In the genomic region with DNA sequence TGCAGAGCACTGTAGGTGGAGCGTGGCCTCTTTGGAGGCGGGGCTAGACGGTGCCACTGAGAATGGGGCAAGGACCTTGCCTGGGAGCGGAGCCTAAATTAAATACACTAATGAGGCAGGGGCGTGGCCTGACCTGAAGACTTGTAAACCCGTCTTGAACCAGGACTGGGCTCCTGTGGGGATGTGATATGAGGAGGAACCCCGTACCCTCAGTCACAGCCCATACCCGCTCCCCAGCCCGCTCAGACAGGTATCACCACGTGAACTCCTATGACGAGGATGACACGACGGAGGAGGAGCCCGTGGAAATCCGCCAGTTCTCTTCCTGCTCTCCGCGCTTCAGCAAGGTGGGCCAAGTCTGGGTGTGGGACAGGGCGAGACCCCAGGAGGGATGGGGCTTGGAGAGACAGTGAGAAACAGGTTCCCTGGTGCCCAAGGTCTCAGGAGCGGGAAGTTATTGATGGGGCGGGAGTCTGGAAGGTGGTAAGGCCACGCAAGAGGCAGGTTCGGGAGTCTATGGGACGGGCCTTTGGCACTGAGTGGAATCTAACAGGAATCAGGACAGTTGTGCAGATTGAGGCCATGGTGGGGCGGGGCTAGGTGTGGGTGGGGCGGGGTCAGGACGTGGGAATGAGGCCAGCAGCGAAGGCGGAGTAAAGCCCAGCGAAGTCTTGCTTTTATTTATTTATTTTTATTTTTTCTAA, we compare ENCODE assay signal across 11 cellular contexts. TPM values are rescaled to one million over a fixed set of nuclear protein-coding genes. Genes with fewer than 3 reads are reported as not detected.
DNase-seq lines count a peak whose midpoint lies in the region; ATAC-seq, FAIRE-seq and TF ChIP-seq lines count a peak whose summit lies in the region.
"Had no signal": no experiment of that assay in that cellular context is flagged by ENCODE, and none has a peak within 500 bp of the region (broad histone marks: within the 10 kb centered on the region; RNA-seq: fewer than 3 reads in every experiment).

No MANE protein-coding gene starts in this region.

- peak overlapping the region in 3 of 4 experiments; percentile 34 to 65 (median 53); a peak in 3 of 8 replicates for H3K4me3 ChIP-seq in H1 (ENCODE audit: extremely low read depth in 1 of 4, insufficient read depth in 2 of 4, low read depth in 3 of 4, low read length in 4 of 4)
- H3K4me3 ChIP-seq in neuronal stem cell (ENCODE audit: low read length in 2 of 2): no peak overlapping the region

- H3K9me3 ChIP-seq in ES-I3 (ENCODE audit: control insufficient read depth, insufficient read depth, low read length) (no peaks in the 10 kb centered on the region), H1 (ENCODE audit: insufficient read depth in 2 of 2, low read depth in 1 of 2, low read length in 1 of 2) (no peaks in the 10 kb centered on the region), neuronal stem cell (replicated peaks in 1 of 2; ENCODE audit: control insufficient read depth in 2 of 2, insufficient read depth in 1 of 2, low read depth in 1 of 2, low read length in 2 of 2) (peaks cover 0 to 2% of the 10 kb centered on the region in 2 donors)

- no peaks in the 10 kb centered on the region for H4K20me1 ChIP-seq in H1 (replicated peaks in 1 of 2; ENCODE audit: control insufficient read depth in 1 of 2, insufficient read depth in 2 of 2, low read length in 2 of 2)

- ATAC-seq in HG02678 (IDR thresholded peaks at IDR 0.05; ENCODE audit: unreplicated experiment) (no peak), HG03571 (IDR thresholded peaks at IDR 0.05; ENCODE audit: unreplicated experiment) (no peak)

- WGBS in H1 (ENCODE audit: extremely low coverage in 1 of 2, insufficient coverage in 1 of 2, insufficient read length in 1 of 2, insufficient replicate concordance in 2 of 2, low coverage in 1 of 2, low lambda C conversion rate in 2 of 2, missing lambda C conversion rate in 1 of 2), 2 experiments: 85% methylated on average over 29 of the region's 29 CpGs; no CpG with 5 or more reads in 1 of the 2 experiments
- WGBS in neuronal stem cell (ENCODE audit: extremely low coverage in 2 of 2, insufficient read length in 2 of 2, insufficient replicate concordance in 1 of 2), 2 donors: no CpG with 5 or more reads among the region's 29 CpGs

- peak overlapping the region; percentile 71 for H3K18ac ChIP-seq in H1 (ENCODE audit: extremely low read depth, low read length)
- H3K18ac ChIP-seq in neuronal stem cell (ENCODE audit: low read length): peak overlapping the region; percentile 57

- no peak for TF ChIP-seq RAD21 in H1 (IDR thresholded peaks at IDR 0.05 in 1 of 2, conservative IDR thresholded peaks at IDR 0.05 in 1 of 2; ENCODE audit: low read depth in 2 of 2, low read length in 2 of 2)

- H3K4me2 ChIP-seq in H1 (ENCODE audit: insufficient read depth in 1 of 2, low read depth in 2 of 2, low read length in 2 of 2): peak overlapping the region; percentile 65 to 74; a peak in 3 of 4 replicates
- H3K4me2 ChIP-seq in neuronal stem cell (ENCODE audit: insufficient read depth, low read length, poor library complexity, severe bottlenecking): peak overlapping the region; percentile 93

- DNase-seq in NCI-H2196 treated with DMSO at 0.1 percent for 48 hours (lab: John Stamatoyannopoulos, UW; ENCODE audit: unreplicated experiment): peak; percentile 44
- DNase-seq in H1 (ENCODE audit: low read depth in 1 of 2, low spot score in 2 of 2): peak in 1 of 2 experiments; percentile 54
- no peak for DNase-seq in neuronal stem cell (ENCODE audit: low spot score)
- no peak for DNase-seq in putamen (ENCODE audit: low spot score)
- DNase-seq: NK-92 treated with Interleukin-12 subunit alpha and Interleukin-12 subunit beta, amount 100 ng/mL, for 24 hours had no signal

- H3K23ac ChIP-seq in H1 (ENCODE audit: insufficient read length) (no peak overlapping the region), neuronal stem cell (ENCODE audit: low read depth, low read length, poor library complexity) (peak overlapping the region; percentile 34)

- no peak for TF ChIP-seq CTCF in H1 (IDR thresholded peaks at IDR 0.05; ENCODE audit: control extremely low read depth in 1 of 3, insufficient read depth in 1 of 3, low read depth in 1 of 3, low read length in 3 of 3)

- H2BK120ac ChIP-seq in H1 (replicated peaks; ENCODE audit: low read depth, low read length) (no peak overlapping the region), neuronal stem cell (ENCODE audit: low read depth, low read length) (no peak overlapping the region)

- FAIRE-seq in H1 (lab: Jason Lieb, UNC): no peak
- FAIRE-seq: colon had no signal

- no peaks in the 10 kb centered on the region for H3K79me2 ChIP-seq in H1 (ENCODE audit: control insufficient read depth in 1 of 2, insufficient read depth in 2 of 2, low read length in 2 of 2)

- H2BK15ac ChIP-seq in H1 (ENCODE audit: low read length) (0 out of 2 replicates have a peak overlapping the region, but pooled peaks have one; percentile 46), neuronal stem cell (ENCODE audit: low read length) (peak overlapping the region; percentile 69)

- no peak overlapping the region; the same call in 1 of the 2 replicates for H2BK12ac ChIP-seq in H1 (ENCODE audit: low read depth, low read length)
- H2BK12ac ChIP-seq in neuronal stem cell (ENCODE audit: low read length): peak overlapping the region; percentile 76

- no peak overlapping the region for H3K56ac ChIP-seq in H1 (replicated peaks; ENCODE audit: insufficient read length, low read depth, low read length)

- no peak overlapping the region for H2AFZ ChIP-seq in H1 (ENCODE audit: low read length)
- H2AFZ ChIP-seq in neuronal stem cell (ENCODE audit: low read length): no peak overlapping the region

- no peak for TF ChIP-seq POLR2A in H1 (IDR thresholded peaks at IDR 0.05; ENCODE audit: control extremely low read depth in 1 of 2, low read depth in 2 of 2, low read length in 2 of 2)

- H3K79me1 ChIP-seq in H1 (ENCODE audit: low read depth, low read length) (no peaks in the 10 kb centered on the region), neuronal stem cell (ENCODE audit: low read depth, low read length) (peaks cover 4% of the 10 kb centered on the region)

- POLR2A ChIA-PET in H1 (lab: Charles Lee; ENCODE audit: partially characterized antibody): interaction anchor here (1.2 to 2.6 kb wide), 5 partner anchors 16 to 71 kb away, joined by 3 to 7 read pairs (median 3); a partner anchor contains a TSS

- H3K36me3 ChIP-seq in ES-I3 (ENCODE audit: insufficient read depth, low read length) (no peaks in the 10 kb centered on the region), H1 (ENCODE audit: control insufficient read depth in 2 of 4, insufficient read depth in 4 of 4, low read length in 3 of 4) (peaks cover 0 to 4% (median 0%) of the 10 kb centered on the region in 4 experiments; a peak in 2 of 8 replicates), neuronal stem cell (replicated peaks in 1 of 2; ENCODE audit: control insufficient read depth in 2 of 2, insufficient read depth in 2 of 2, low read length in 2 of 2) (peaks cover 12 to 15% of the 10 kb centered on the region in 2 donors)

- H3K4ac ChIP-seq in H1 (replicated peaks; ENCODE audit: insufficient read length, low read depth, low read length) (no peak overlapping the region), neuronal stem cell (ENCODE audit: low read length) (no peak overlapping the region)

- TF ChIP-seq EP300 in H1 (IDR thresholded peaks at IDR 0.05; ENCODE audit: borderline replicate concordance in 1 of 2, low read depth in 2 of 2, low read length in 2 of 2): no peak

- H3K27me3 ChIP-seq in H1 (replicated peaks in 1 of 4; ENCODE audit: control insufficient read depth in 3 of 4, extremely low read depth in 1 of 4, insufficient read depth in 3 of 4, low read length in 3 of 4) (no peaks in the 10 kb centered on the region), neuronal stem cell (ENCODE audit: control insufficient read depth in 3 of 3, insufficient read depth in 3 of 3, low read depth in 1 of 3, low read length in 3 of 3) (no peaks in the 10 kb centered on the region)

- H2AK5ac ChIP-seq in H1 (ENCODE audit: low read depth, low read length) (no peak overlapping the region), neuronal stem cell (ENCODE audit: low read depth, low read length) (peak overlapping the region; percentile 68)

- H3K27ac ChIP-seq in H1 (ENCODE audit: low read depth, low read length) (no peak overlapping the region), neuronal stem cell (replicated peaks; ENCODE audit: low read length) (no peak overlapping the region)

- no peak overlapping the region; the same call in 1 of the 2 replicates for H4K8ac ChIP-seq in H1 (ENCODE audit: extremely low read depth, insufficient read depth, low read length)
- peak overlapping the region; percentile 52 for H4K8ac ChIP-seq in neuronal stem cell (ENCODE audit: low read depth, low read length)

- H3K14ac ChIP-seq in H1 (ENCODE audit: insufficient read length) (no peak overlapping the region), neuronal stem cell (ENCODE audit: low read length) (no peak overlapping the region)

- peak overlapping the region; percentile 73; the same call in 1 of the 2 replicates for H2BK5ac ChIP-seq in H1 (ENCODE audit: low read depth, low read length)
- H2BK5ac ChIP-seq in neuronal stem cell (ENCODE audit: low read length): no peak overlapping the region

- peaks cover 8% of the 10 kb centered on the region; the same call in 1 of the 2 replicates for H3K23me2 ChIP-seq in H1 (ENCODE audit: low read depth, low read length)

- no peak overlapping the region for H2BK20ac ChIP-seq in H1 (ENCODE audit: low read length)

- H4K5ac ChIP-seq in H1 (ENCODE audit: insufficient read length, low read depth, low read length): no peak overlapping the region

- peaks cover 7% of the 10 kb centered on the region; the same call in 1 of the 2 replicates for H3K4me1 ChIP-seq in ES-I3 (ENCODE audit: insufficient read depth, low read length)
- H3K4me1 ChIP-seq in H1 (replicated peaks in 1 of 4; ENCODE audit: control insufficient read depth in 3 of 4, insufficient read depth in 4 of 4, low read length in 3 of 4): peaks cover 3 to 17% (median 14%) of the 10 kb centered on the region in 4 experiments
- H3K4me1 ChIP-seq in neuronal stem cell (ENCODE audit: control insufficient read depth in 2 of 2, insufficient read depth in 1 of 2, low read depth in 1 of 2, low read length in 2 of 2): peaks cover 0 to 6% of the 10 kb centered on the region in 2 donors

- H3K9ac ChIP-seq in ES-I3 (ENCODE audit: low read depth, low read length) (peak overlapping the region; percentile 48; the same call in 1 of the 2 replicates), H1 (replicated peaks in 1 of 4; ENCODE audit: extremely low read depth in 1 of 4, low read depth in 3 of 4, low read length in 3 of 4) (no peak overlapping the region), neuronal stem cell (ENCODE audit: low read depth, low read length, poor library complexity) (no peak overlapping the region)

- H4K91ac ChIP-seq in H1 (replicated peaks; ENCODE audit: insufficient read length, low read length) (no peak overlapping the region), neuronal stem cell (ENCODE audit: low read depth, low read length, poor library complexity) (peak overlapping the region; percentile 56)

- CTCF ChIA-PET in H1 (lab: Charles Lee; ENCODE audit: partially characterized antibody): interaction anchor here (0.9 to 7.9 kb wide), 2 partner anchors 10 to 20 kb away, joined by 3 to 48 read pairs; no protein-coding TSS in a partner anchor

RNA-seq across cellular contexts. Expression of a gene that starts 14.7 kb away (rescaled TPM):
- 32.9 and 33.2 TPM in 2 replicates for total RNA-seq in H1 (2021; fragmentation: NEBNext Ultra II Directional; extraction: Animal tissue kit (Norgen Biotek cat#: 25700))
- polyA plus RNA-seq in H1 (2011; rRNA removed): 48.2 and 58.2 TPM in 2 replicates
- 48.0 TPM for polyA plus RNA-seq in H1 (2011; cell fraction: cytosol; rRNA removed)
- 26.9 TPM for polyA plus RNA-seq in H1 (2011; cell fraction: nucleus; rRNA removed)
- polyA plus RNA-seq in H1 (2012, experiment 1 of 2): 24.6 to 39.7 TPM (median 36.4 TPM) in 4 replicates
- polyA plus RNA-seq in H1 (2012, experiment 2 of 2): 32.5 TPM
- 44.6 TPM for polyA plus RNA-seq in H1 (2013, experiment 1 of 2)
- 52.7 TPM for polyA plus RNA-seq in H1 (2013, experiment 2 of 2)
- 33.8 and 41.2 TPM in 2 replicates for polyA minus RNA-seq in H1 (2011; rRNA and poly(A)+ RNA removed)
- 25.0 TPM for polyA minus RNA-seq in H1 (2011; cell fraction: cytosol; rRNA and poly(A)+ RNA removed)
- 11.8 TPM for polyA minus RNA-seq in H1 (2011; cell fraction: nucleus; rRNA and poly(A)+ RNA removed)
- 20.1 TPM for polyA plus RNA-seq in neuronal stem cell (2013, experiment 1 of 2)
- polyA plus RNA-seq in neuronal stem cell (2013, experiment 2 of 2): 20.1 TPM

RNA-seq across cellular contexts. Expression of a gene that starts 20.4 kb away (rescaled TPM):
- 0.59 and 0.84 TPM in 2 replicates for total RNA-seq in H1 (2021; fragmentation: NEBNext Ultra II Directional; extraction: Animal tissue kit (Norgen Biotek cat#: 25700))
- polyA plus RNA-seq in H1 (2011; rRNA removed): 0.91 and 1.0 TPM in 2 replicates
- polyA plus RNA-seq in H1 (2011; cell fraction: cytosol; rRNA removed): 0.92 TPM
- polyA plus RNA-seq in H1 (2011; cell fraction: nucleus; rRNA removed): 0.73 TPM
- polyA plus RNA-seq in H1 (2012, experiment 1 of 2): 0.54 to 0.79 TPM (median 0.58 TPM) in 4 replicates
- 0.50 TPM for polyA plus RNA-seq in H1 (2012, experiment 2 of 2)
- 0.55 TPM for polyA plus RNA-seq in H1 (2013, experiment 1 of 2)
- 0.40 TPM for polyA plus RNA-seq in H1 (2013, experiment 2 of 2)
- polyA minus RNA-seq in H1 (2011; rRNA and poly(A)+ RNA removed): 0.41 and 0.66 TPM in 2 replicates
- not detected for polyA minus RNA-seq in H1 (2011; cell fraction: cytosol; rRNA and poly(A)+ RNA removed)
- 1.2 TPM for polyA minus RNA-seq in H1 (2011; cell fraction: nucleus; rRNA and poly(A)+ RNA removed)
- polyA plus RNA-seq in neuronal stem cell (2013, experiment 1 of 2): 0.13 TPM
- 0.10 TPM for polyA plus RNA-seq in neuronal stem cell (2013, experiment 2 of 2)
- total RNA-seq: fibroblast of lung had no signal
- polyA plus RNA-seq: fibroblast of lung had no signal

RNA-seq across cellular contexts. Expression of a gene that starts 24.4 kb away (rescaled TPM):
- total RNA-seq in H1 (2021; fragmentation: NEBNext Ultra II Directional; extraction: Animal tissue kit (Norgen Biotek cat#: 25700)): 63.8 and 67.3 TPM in 2 replicates
- polyA plus RNA-seq in H1 (2011; rRNA removed): 89.4 and 134 TPM in 2 replicates
- 147 TPM for polyA plus RNA-seq in H1 (2011; cell fraction: cytosol; rRNA removed)
- 130 TPM for polyA plus RNA-seq in H1 (2011; cell fraction: nucleus; rRNA removed)
- 53.5 to 77.1 TPM (median 68.9 TPM) in 4 replicates for polyA plus RNA-seq in H1 (2012, experiment 1 of 2)
- 50.5 TPM for polyA plus RNA-seq in H1 (2012, experiment 2 of 2)
- polyA plus RNA-seq in H1 (2013, experiment 1 of 2): 32.2 TPM
- 27.2 TPM for polyA plus RNA-seq in H1 (2013, experiment 2 of 2)
- 43.7 and 43.8 TPM in 2 replicates for polyA minus RNA-seq in H1 (2011; rRNA and poly(A)+ RNA removed)
- polyA minus RNA-seq in H1 (2011; cell fraction: cytosol; rRNA and poly(A)+ RNA removed): 39.3 TPM
- 48.9 TPM for polyA minus RNA-seq in H1 (2011; cell fraction: nucleus; rRNA and poly(A)+ RNA removed)
- 15.1 TPM for polyA plus RNA-seq in neuronal stem cell (2013, experiment 1 of 2)
- 15.7 TPM for polyA plus RNA-seq in neuronal stem cell (2013, experiment 2 of 2)

RNA-seq across cellular contexts. Expression of a gene that starts 28.3 kb away (rescaled TPM):
- 25.2 and 28.3 TPM in 2 replicates for total RNA-seq in H1 (2021; fragmentation: NEBNext Ultra II Directional; extraction: Animal tissue kit (Norgen Biotek cat#: 25700))
- 15.6 and 27.5 TPM in 2 replicates for polyA plus RNA-seq in H1 (2011; rRNA removed)
- polyA plus RNA-seq in H1 (2011; cell fraction: cytosol; rRNA removed): 17.6 TPM
- polyA plus RNA-seq in H1 (2011; cell fraction: nucleus; rRNA removed): 85.6 TPM
- 21.7 to 26.3 TPM (median 23.3 TPM) in 4 replicates for polyA plus RNA-seq in H1 (2012, experiment 1 of 2)
- polyA plus RNA-seq in H1 (2012, experiment 2 of 2): 14.4 TPM
- polyA plus RNA-seq in H1 (2013, experiment 1 of 2): 12.8 TPM
- 11.6 TPM for polyA plus RNA-seq in H1 (2013, experiment 2 of 2)
- 13.8 and 28.0 TPM in 2 replicates for polyA minus RNA-seq in H1 (2011; rRNA and poly(A)+ RNA removed)
- 22.4 TPM for polyA minus RNA-seq in H1 (2011; cell fraction: cytosol; rRNA and poly(A)+ RNA removed)
- polyA minus RNA-seq in H1 (2011; cell fraction: nucleus; rRNA and poly(A)+ RNA removed): 23.5 TPM
- polyA plus RNA-seq in neuronal stem cell (2013, experiment 1 of 2): 11.7 TPM
- polyA plus RNA-seq in neuronal stem cell (2013, experiment 2 of 2): 10.6 TPM

RNA-seq across cellular contexts. Expression of a gene that starts 32.2 kb away (rescaled TPM):
- total RNA-seq in H1 (2021; fragmentation: NEBNext Ultra II Directional; extraction: Animal tissue kit (Norgen Biotek cat#: 25700)): 4.8 and 5.8 TPM in 2 replicates
- polyA plus RNA-seq in H1 (2011; rRNA removed): 4.0 and 4.4 TPM in 2 replicates
- 1.8 TPM for polyA plus RNA-seq in H1 (2011; cell fraction: cytosol; rRNA removed)
- polyA plus RNA-seq in H1 (2011; cell fraction: nucleus; rRNA removed): 2.5 TPM
- polyA plus RNA-seq in H1 (2012, experiment 1 of 2): 3.6 to 6.2 TPM (median 5.2 TPM) in 4 replicates
- 6.8 TPM for polyA plus RNA-seq in H1 (2012, experiment 2 of 2)
- polyA plus RNA-seq in H1 (2013, experiment 1 of 2): 5.0 TPM
- 5.6 TPM for polyA plus RNA-seq in H1 (2013, experiment 2 of 2)
- 1.7 and 2.8 TPM in 2 replicates for polyA minus RNA-seq in H1 (2011; rRNA and poly(A)+ RNA removed)
- polyA minus RNA-seq in H1 (2011; cell fraction: cytosol; rRNA and poly(A)+ RNA removed): 5.1 TPM
- polyA minus RNA-seq in H1 (2011; cell fraction: nucleus; rRNA and poly(A)+ RNA removed): 3.9 TPM
- 0.24 TPM for polyA plus RNA-seq in neuronal stem cell (2013, experiment 1 of 2)
- 0.19 TPM for polyA plus RNA-seq in neuronal stem cell (2013, experiment 2 of 2)
- total RNA-seq: fibroblast of lung; T-helper 1 cell treated with Interleukin-12 subunit alpha and Interleukin-12 subunit beta and Interleukin-4 antibody, amounts not matched to agents 30 ng/mL and 1 ng/mL, for 36 hours had no signal
- polyA plus RNA-seq: fibroblast of lung had no signal

Comparison
In these comparisons a context has a peak if more than half of its experiments do, and no peak if none do; other contexts are left out.
1. H3K4me3 ChIP-seq: peak in H1 (3 of 4); none in neuronal stem cell (0 of 2).